Comparison of ENCODE assay signal across 8 cellular contexts in the genomic region with DNA sequence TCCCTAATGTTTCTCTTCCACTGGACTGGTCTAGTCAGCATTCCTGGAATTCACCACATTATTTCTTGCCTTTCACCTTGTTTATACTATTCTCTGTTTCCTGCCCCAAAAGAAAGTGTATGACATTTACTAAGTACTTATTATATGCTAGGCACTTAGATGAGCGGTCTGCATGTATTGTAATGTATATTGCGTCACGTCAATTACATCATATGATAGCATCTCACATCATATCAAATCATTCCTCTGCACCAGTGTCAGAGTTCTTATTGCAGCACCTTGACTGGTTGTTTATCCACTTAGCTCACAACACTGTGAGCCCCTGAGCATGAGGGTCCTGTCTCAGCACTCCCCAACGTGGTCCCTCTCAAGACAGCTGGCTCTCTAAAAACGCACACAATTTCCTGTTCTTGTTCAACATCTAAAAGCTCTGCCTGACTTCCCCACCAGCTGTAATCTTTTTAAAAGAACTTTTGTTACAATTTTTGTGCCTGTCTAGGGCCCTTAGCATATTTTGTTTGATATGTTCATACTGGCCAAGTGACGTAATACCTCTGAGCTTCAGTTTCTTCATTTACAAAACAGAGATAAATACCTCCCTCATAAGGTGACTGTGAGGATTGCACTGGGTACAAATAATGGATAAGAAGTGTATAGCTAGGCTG. TPM values are rescaled to one million over a fixed set of nuclear protein-coding genes. Genes with fewer than 3 reads are reported as not detected.
DNase-seq lines count a peak whose midpoint lies in the region; ATAC-seq and TF ChIP-seq lines count a peak whose summit lies in the region.

No MANE protein-coding gene starts in this region.

- no peaks in the 10 kb centered on the region for H3K36me3 ChIP-seq in gastroesophageal sphincter

- H3K4me1 ChIP-seq in gastroesophageal sphincter, result peaks cover 0 to 53% (median 10%) of the 10 kb centered on the region in 3 donors

- H3K9me3 ChIP-seq in gastroesophageal sphincter, result no peaks in the 10 kb centered on the region

- peak; percentile 39 for DNase-seq in GM04504 (ENCODE audit: low read depth)
- no peak for DNase-seq in stimulated activated effector memory CD8-positive, alpha-beta T cell treated with anti-CD3 and anti-CD28 coated beads, Interleukin-12 subunit alpha, Interleukin-12 subunit beta, amount 100 ng/mL, for 72 hours (ENCODE audit: low spot score in 2 of 2)
- DNase-seq in middle frontal gyrus (ENCODE audit: extremely low spot score, low spot score), result no peak
- no peak for DNase-seq in GOT3 (lab: John Stamatoyannopoulos, UW)

- H3K4me1 Mint-ChIP-seq in stimulated activated effector memory CD8-positive, alpha-beta T cell treated with anti-CD3 and anti-CD28 coated beads, Interleukin-12 subunit alpha, Interleukin-12 subunit beta, amount 100 ng/mL, for 72 hours, result peaks cover 30% of the 10 kb centered on the region

- peaks cover 5% of the 10 kb centered on the region for H3K36me3 Mint-ChIP-seq in stimulated activated effector memory CD8-positive, alpha-beta T cell treated with anti-CD3 and anti-CD28 coated beads, Interleukin-12 subunit alpha, Interleukin-12 subunit beta, amount 100 ng/mL, for 72 hours

- TF ChIP-seq EP300 in gastroesophageal sphincter (IDR thresholded peaks at IDR 0.05), result no peak

- TF ChIP-seq POLR2A in gastroesophageal sphincter (IDR thresholded peaks at IDR 0.05), result no peak

- H3K27ac Mint-ChIP-seq in stimulated activated effector memory CD8-positive, alpha-beta T cell treated with anti-CD3 and anti-CD28 coated beads, Interleukin-12 subunit alpha, Interleukin-12 subunit beta, amount 100 ng/mL, for 72 hours, result no peak overlapping the region

- H3K4me3 Mint-ChIP-seq in stimulated activated effector memory CD8-positive, alpha-beta T cell treated with anti-CD3 and anti-CD28 coated beads, Interleukin-12 subunit alpha, Interleukin-12 subunit beta, amount 100 ng/mL, for 72 hours, result no peak overlapping the region

- TF ChIP-seq CTCF in gastroesophageal sphincter (IDR thresholded peaks at IDR 0.05), result peak in 3 of 4 experiments; percentile 34 to 48 (median 42)

- H3K27ac ChIP-seq in gastroesophageal sphincter, result peak overlapping the region in 3 of 4 donors; percentile 31 to 46 (median 33)

- H3K4me3 ChIP-seq in gastroesophageal sphincter, result no peak overlapping the region

- 24 to 53% methylated on average over 3 to 6 of the region's 6 CpGs for WGBS in gastroesophageal sphincter (ENCODE audit: low coverage in 1 of 2), 2 donors

- no peaks in the 10 kb centered on the region for H3K9me3 Mint-ChIP-seq in stimulated activated effector memory CD8-positive, alpha-beta T cell treated with anti-CD3 and anti-CD28 coated beads, Interleukin-12 subunit alpha, Interleukin-12 subunit beta, amount 100 ng/mL, for 72 hours

- ATAC-seq in HG02970 (IDR thresholded peaks at IDR 0.05; ENCODE audit: low FRiP score, unreplicated experiment), result peak; percentile 3
- peak; percentile 90 for ATAC-seq in SK-N-SH treated with all-trans-retinoic acid at 6 μM for 48 hours
- peak; percentile 77 for ATAC-seq in gastroesophageal sphincter
- peak; percentile 57 for ATAC-seq in stimulated activated effector memory CD8-positive, alpha-beta T cell treated with anti-CD3 and anti-CD28 coated beads, Interleukin-12 subunit alpha, Interleukin-12 subunit beta, amount 100 ng/mL, for 72 hours
- ATAC-seq in HG03095 (IDR thresholded peaks at IDR 0.05; ENCODE audit: unreplicated experiment), result no peak

- no peaks in the 10 kb centered on the region for H3K27me3 ChIP-seq in gastroesophageal sphincter

TF ChIP-seq in SK-N-SH treated with all-trans-retinoic acid at 6 μM for 48 hours, 23 proteins besides CTCF, POLR2A, EP300 and RAD21:
- TF ChIP-seq ZNF565 (CRISPR knock-in tag; conservative IDR thresholded peaks at IDR 0.05; ENCODE audit: low read depth) (no peak), ISL1 (CRISPR knock-in tag; IDR thresholded peaks at IDR 0.05) (peak; percentile 69)

RNA-seq across cellular contexts. Expression of gene ARHGAP31, which starts 58.8 kb away (rescaled TPM):
- total RNA-seq in gastroesophageal sphincter, result 10 to 100 TPM; 19.8 to 28.7 (median 22.6) TPM
